Comparison of ENCODE assay signal across 27 cellular contexts in genomic region chr14:27318769-27319280, GRCh38.
"Had no signal": no experiment of that assay in that cellular context is flagged by ENCODE, and none has a peak within 500 bp of the region (broad histone marks: within the 10 kb centered on the region; RNA-seq: fewer than 3 reads in every experiment).

No MANE protein-coding gene starts in this region.

- H3K4me3 Mint-ChIP-seq: activated CD4-positive, alpha-beta memory T cell treated with anti-CD3 and anti-CD28 coated beads for 36 hours; activated CD4-positive, alpha-beta T cell treated with anti-CD3 and anti-CD28 coated beads for 36 hours; activated CD4-positive, alpha-beta T cell treated with anti-CD3 and anti-CD28 coated beads, Interleukin-2, amount 10 ng/mL, durations not matched to agents 24 days and 14 days; activated CD8-positive, alpha-beta T cell treated with anti-CD3 and anti-CD28 coated beads, Interleukin-2, amount 10 ng/mL, durations not matched to agents 7 days and 5 days; activated naive CD4-positive, alpha-beta T cell treated with anti-CD3 and anti-CD28 coated beads, Interleukin-2, amount 10 ng/mL, durations not matched to agents 7 days and 5 days; activated naive CD8-positive, alpha-beta T cell treated with anti-CD3 and anti-CD28 coated beads, Interleukin-2, amount 10 ng/mL, durations not matched to agents 7 days and 5 days; activated T-cell treated with anti-CD3 and anti-CD28 coated beads, Interleukin-2, amount 50 U/mL, for 24 hours; activated T-cell treated with anti-CD3 and anti-CD28 coated beads, Interleukin-2, amount 50 U/mL, for 72 hours; brain had no signal

- H3K4me1 Mint-ChIP-seq: activated CD4-positive, alpha-beta T cell treated with anti-CD3 and anti-CD28 coated beads for 36 hours; activated CD4-positive, alpha-beta T cell treated with anti-CD3 and anti-CD28 coated beads, Interleukin-2, amount 10 ng/mL, durations not matched to agents 24 days and 14 days; activated naive CD4-positive, alpha-beta T cell treated with anti-CD3 and anti-CD28 coated beads, Interleukin-2, amount 10 ng/mL, durations not matched to agents 7 days and 5 days; activated naive CD8-positive, alpha-beta T cell treated with anti-CD3 and anti-CD28 coated beads, Interleukin-2, amount 10 ng/mL, durations not matched to agents 7 days and 5 days; brain had no signal

- H3K9me3 ChIP-seq: ascending aorta, breast epithelium, colonic mucosa, esophagus squamous epithelium had no signal

- H3K27me3 Mint-ChIP-seq: activated CD4-positive, alpha-beta memory T cell treated with anti-CD3 and anti-CD28 coated beads for 36 hours; activated CD4-positive, alpha-beta T cell treated with anti-CD3 and anti-CD28 coated beads for 36 hours; activated CD4-positive, alpha-beta T cell treated with anti-CD3 and anti-CD28 coated beads, Interleukin-2, amount 10 ng/mL, durations not matched to agents 24 days and 14 days; activated naive CD4-positive, alpha-beta T cell treated with anti-CD3 and anti-CD28 coated beads, Interleukin-2, amount 10 ng/mL, durations not matched to agents 7 days and 5 days; activated naive CD8-positive, alpha-beta T cell treated with anti-CD3 and anti-CD28 coated beads, Interleukin-2, amount 10 ng/mL, durations not matched to agents 7 days and 5 days; activated T-cell treated with anti-CD3 and anti-CD28 coated beads, Interleukin-2, amount 50 U/mL, for 24 hours; brain had no signal

- H3K36me3 Mint-ChIP-seq: activated CD4-positive, alpha-beta memory T cell treated with anti-CD3 and anti-CD28 coated beads for 36 hours; activated naive CD4-positive, alpha-beta T cell treated with anti-CD3 and anti-CD28 coated beads, Interleukin-2, amount 10 ng/mL, durations not matched to agents 7 days and 5 days; activated naive CD4-positive, alpha-beta T cell treated with anti-CD3 and anti-CD28 coated beads, Interleukin-2, amount 50 U/mL, for 72 hours; activated naive CD8-positive, alpha-beta T cell treated with anti-CD3 and anti-CD28 coated beads, Interleukin-2, amount 10 ng/mL, durations not matched to agents 7 days and 5 days; brain had no signal

- ATAC-seq: activated CD4-positive, alpha-beta T cell treated with anti-CD3 and anti-CD28 coated beads for 36 hours; activated CD8-positive, alpha-beta T cell treated with anti-CD3 and anti-CD28 coated beads, Interleukin-2, amount 10 ng/mL, durations not matched to agents 7 days and 5 days; activated naive CD4-positive, alpha-beta T cell treated with anti-CD3 and anti-CD28 coated beads, Interleukin-2, amount 50 U/mL, for 72 hours; activated T-cell treated with anti-CD3 and anti-CD28 coated beads, Interleukin-2, amount 50 U/mL, for 72 hours had no signal

- H3K27ac Mint-ChIP-seq: activated CD4-positive, alpha-beta memory T cell treated with anti-CD3 and anti-CD28 coated beads for 36 hours; activated CD4-positive, alpha-beta T cell treated with anti-CD3 and anti-CD28 coated beads for 36 hours; activated CD4-positive, alpha-beta T cell treated with anti-CD3 and anti-CD28 coated beads, Interleukin-2, amount 10 ng/mL, durations not matched to agents 24 days and 14 days; activated CD8-positive, alpha-beta T cell treated with anti-CD3 and anti-CD28 coated beads, Interleukin-2, amount 10 ng/mL, durations not matched to agents 7 days and 5 days; activated naive CD4-positive, alpha-beta T cell treated with anti-CD3 and anti-CD28 coated beads, Interleukin-2, amount 10 ng/mL, durations not matched to agents 7 days and 5 days; activated naive CD4-positive, alpha-beta T cell treated with anti-CD3 and anti-CD28 coated beads, Interleukin-2, amount 50 U/mL, for 72 hours; activated naive CD8-positive, alpha-beta T cell treated with anti-CD3 and anti-CD28 coated beads, Interleukin-2, amount 10 ng/mL, durations not matched to agents 7 days and 5 days; activated T-cell treated with anti-CD3 and anti-CD28 coated beads, Interleukin-2, amount 50 U/mL, for 24 hours; activated T-cell treated with anti-CD3 and anti-CD28 coated beads, Interleukin-2, amount 50 U/mL, for 72 hours; brain had no signal

- H3K36me3 ChIP-seq: ascending aorta, breast epithelium, cardiac muscle cell, colonic mucosa, esophagus squamous epithelium had no signal

- H3K9me3 Mint-ChIP-seq: activated CD4-positive, alpha-beta T cell treated with anti-CD3 and anti-CD28 coated beads, Interleukin-2, amount 10 ng/mL, durations not matched to agents 24 days and 14 days had no signal

- H3K4me1 ChIP-seq: ascending aorta, breast epithelium, colonic mucosa, esophagus squamous epithelium had no signal

- H3K27me3 ChIP-seq: ascending aorta, breast epithelium, cardiac muscle cell, colonic mucosa, esophagus squamous epithelium had no signal

- H3K27ac ChIP-seq: ascending aorta, breast epithelium, cardiac muscle cell, colonic mucosa, epithelial cell of prostate, esophagus squamous epithelium had no signal

- H3K4me3 ChIP-seq: ascending aorta, breast epithelium, cardiac muscle cell, colonic mucosa, esophagus squamous epithelium had no signal

- DNase-seq: activated CD4-positive, alpha-beta memory T cell treated with anti-CD3 and anti-CD28 coated beads for 36 hours; activated CD4-positive, alpha-beta T cell treated with anti-CD3 and anti-CD28 coated beads for 36 hours; activated CD4-positive, alpha-beta T cell treated with anti-CD3 and anti-CD28 coated beads, Interleukin-2, amount 10 ng/mL, durations not matched to agents 24 days and 14 days; activated CD4-positive, CD25-positive, alpha-beta regulatory T cell; activated CD4-positive, CD25-positive, alpha-beta regulatory T cell treated with anti-CD3 and anti-CD28 coated beads, Interleukin-2, amount 50 U/mL, for 72 hours; activated CD8-positive, alpha-beta memory T cell treated with anti-CD3 and anti-CD28 coated beads, Interleukin-2, amount 50 U/mL, for 48 hours; activated CD8-positive, alpha-beta T cell treated with anti-CD3 and anti-CD28 coated beads, Interleukin-2, amount 10 ng/mL, durations not matched to agents 7 days and 5 days; activated gamma-delta T cell; activated naive CD4-positive, alpha-beta T cell; activated naive CD4-positive, alpha-beta T cell treated with anti-CD3 and anti-CD28 coated beads, Interleukin-2, amount 10 ng/mL, durations not matched to agents 7 days and 5 days; activated naive CD8-positive, alpha-beta T cell treated with anti-CD3 and anti-CD28 coated beads, Interleukin-2, amount 10 ng/mL, durations not matched to agents 7 days and 5 days; activated T-cell treated with anti-CD3 and anti-CD28 coated beads for 4 hours; activated T-cell treated with anti-CD3 and anti-CD28 coated beads, Interleukin-2, amount 50 U/mL, for 24 hours; activated T-cell treated with anti-CD3 and anti-CD28 coated beads, Interleukin-2, amount 50 U/mL, for 72 hours; central memory CD4-positive, alpha-beta T cell; cerebellar nuclear complex; colonic mucosa; effector CD8-positive, alpha-beta T cell; esophagus squamous epithelium; foreskin melanocyte; T-helper 2 cell had no signal
